Comparison of ENCODE assay signal across 1 cellular context in genomic region chr4:127963633-127964398, GRCh38.
TF ChIP-seq lines count a peak whose summit lies in the region.

No MANE protein-coding gene starts in this region.

TF ChIP-seq in HEK293, 187 proteins besides CTCF, POLR2A, EP300 and RAD21:
- TF ChIP-seq ZBTB6 (tag by site-specific recombination; IDR thresholded peaks at IDR 0.05) = peak; percentile 83; the same call in 1 of the 2 replicates
- TF ChIP-seq ZBTB26 (tag by site-specific recombination; optimal IDR thresholded peaks at IDR 0.05) = peak; percentile 21
